Comparison of ENCODE assay signal across 20 cellular contexts in genomic region chr12:123003257-123003656, GRCh38. TPM values are rescaled to one million over a fixed set of nuclear protein-coding genes. Genes with fewer than 3 reads are reported as not detected.
DNase-seq lines count a peak whose midpoint lies in the region; ATAC-seq and TF ChIP-seq lines count a peak whose summit lies in the region.
"Had no signal": no experiment of that assay in that cellular context is flagged by ENCODE, and none has a peak within 500 bp of the region (broad histone marks: within the 10 kb centered on the region; RNA-seq: fewer than 3 reads in every experiment).

No MANE protein-coding gene starts in this region.

- H3K27ac ChIP-seq in CD4-positive, CD25-positive, alpha-beta regulatory T cell (ENCODE audit: insufficient read depth, low read length, poor library complexity, severe bottlenecking) = no peak overlapping the region
- no peak overlapping the region for H3K27ac ChIP-seq in psoas muscle
- H3K27ac ChIP-seq in tibial nerve = no peak overlapping the region
- H3K27ac ChIP-seq: 22Rv1, A549, C4-2B, HL-60 had no signal

- no peak overlapping the region for H3K4me3 Mint-ChIP-seq in activated naive CD4-positive, alpha-beta T cell treated with anti-CD3 and anti-CD28 coated beads, Interleukin-2, amount 10 ng/mL, durations not matched to agents 7 days and 5 days
- H3K4me3 Mint-ChIP-seq in activated naive CD4-positive, alpha-beta T cell treated with anti-CD3 and anti-CD28 coated beads for 36 hours = no peak overlapping the region
- H3K4me3 Mint-ChIP-seq in CD4-positive, CD25-positive, alpha-beta regulatory T cell = no peak overlapping the region
- H3K4me3 Mint-ChIP-seq in endothelial cell (ENCODE audit: unreplicated experiment) = no peak overlapping the region
- H3K4me3 Mint-ChIP-seq: CD8-positive, alpha-beta T cell had no signal

- CTCF ChIA-PET in activated naive CD4-positive, alpha-beta T cell treated with anti-CD3 and anti-CD28 coated beads, Interleukin-2, amount 10 ng/mL, durations not matched to agents 7 days and 5 days (lab: Charles Lee) = no interaction called here
- CTCF ChIA-PET in activated naive CD4-positive, alpha-beta T cell treated with anti-CD3 and anti-CD28 coated beads for 36 hours (lab: Charles Lee) = no interaction called here

- no peaks in the 10 kb centered on the region for H3K27me3 ChIP-seq in CD4-positive, CD25-positive, alpha-beta regulatory T cell (ENCODE audit: control insufficient read depth, insufficient read depth, low read length)
- H3K27me3 ChIP-seq in psoas muscle (ENCODE audit: insufficient read depth in 3 of 3, low read length in 2 of 3) (no peaks in the 10 kb centered on the region), tibial nerve (no peaks in the 10 kb centered on the region)

- no peak for TF ChIP-seq EP300 in tibial nerve (IDR thresholded peaks at IDR 0.05)

- H3K9me3 ChIP-seq in CD4-positive, CD25-positive, alpha-beta regulatory T cell (ENCODE audit: control insufficient read depth in 2 of 2, low read length in 2 of 2) = no peaks in the 10 kb centered on the region
- H3K9me3 ChIP-seq in psoas muscle (no peaks in the 10 kb centered on the region), tibial nerve (no peaks in the 10 kb centered on the region)
- H3K9me3 ChIP-seq: A549, HAP-1 had no signal

- H3K27ac Mint-ChIP-seq in activated naive CD4-positive, alpha-beta T cell treated with anti-CD3 and anti-CD28 coated beads, Interleukin-2, amount 10 ng/mL, durations not matched to agents 7 days and 5 days = peak overlapping the region; percentile 76
- no peak overlapping the region for H3K27ac Mint-ChIP-seq in activated naive CD4-positive, alpha-beta T cell treated with anti-CD3 and anti-CD28 coated beads for 36 hours
- H3K27ac Mint-ChIP-seq in CD4-positive, CD25-positive, alpha-beta regulatory T cell = peak overlapping the region in 2 of 3 donors; percentile 76 to 88
- H3K27ac Mint-ChIP-seq in endothelial cell (ENCODE audit: unreplicated experiment) = peak overlapping the region; percentile 5
- H3K27ac Mint-ChIP-seq: CD8-positive, alpha-beta T cell had no signal

- H3K27me3 Mint-ChIP-seq in activated naive CD4-positive, alpha-beta T cell treated with anti-CD3 and anti-CD28 coated beads, Interleukin-2, amount 10 ng/mL, durations not matched to agents 7 days and 5 days = no peaks in the 10 kb centered on the region
- H3K27me3 Mint-ChIP-seq in activated naive CD4-positive, alpha-beta T cell treated with anti-CD3 and anti-CD28 coated beads for 36 hours (ENCODE audit: low read depth) = no peaks in the 10 kb centered on the region
- no peaks in the 10 kb centered on the region for H3K27me3 Mint-ChIP-seq in CD4-positive, CD25-positive, alpha-beta regulatory T cell
- H3K27me3 Mint-ChIP-seq in endothelial cell (ENCODE audit: unreplicated experiment) = no peaks in the 10 kb centered on the region

- no peak for TF ChIP-seq POLR2A in tibial nerve (IDR thresholded peaks at IDR 0.05)

- no peaks in the 10 kb centered on the region for H3K9me3 Mint-ChIP-seq in activated naive CD4-positive, alpha-beta T cell treated with anti-CD3 and anti-CD28 coated beads, Interleukin-2, amount 10 ng/mL, durations not matched to agents 7 days and 5 days
- no peaks in the 10 kb centered on the region for H3K9me3 Mint-ChIP-seq in activated naive CD4-positive, alpha-beta T cell treated with anti-CD3 and anti-CD28 coated beads for 36 hours
- no peaks in the 10 kb centered on the region for H3K9me3 Mint-ChIP-seq in CD4-positive, CD25-positive, alpha-beta regulatory T cell
- H3K9me3 Mint-ChIP-seq in endothelial cell (ENCODE audit: unreplicated experiment) = no peaks in the 10 kb centered on the region
- H3K9me3 Mint-ChIP-seq: CD8-positive, alpha-beta T cell had no signal

- no peaks in the 10 kb centered on the region for H3K4me1 ChIP-seq in CD4-positive, CD25-positive, alpha-beta regulatory T cell (ENCODE audit: control insufficient read depth, insufficient read depth, low read length, poor library complexity, severe bottlenecking)
- H3K4me1 ChIP-seq in psoas muscle = peaks cover 10% of the 10 kb centered on the region
- H3K4me1 ChIP-seq in tibial nerve = no peaks in the 10 kb centered on the region
- H3K4me1 ChIP-seq: A549, HAP-1 had no signal

- peaks cover 9% of the 10 kb centered on the region for H3K36me3 Mint-ChIP-seq in activated naive CD4-positive, alpha-beta T cell treated with anti-CD3 and anti-CD28 coated beads, Interleukin-2, amount 10 ng/mL, durations not matched to agents 7 days and 5 days
- H3K36me3 Mint-ChIP-seq in activated naive CD4-positive, alpha-beta T cell treated with anti-CD3 and anti-CD28 coated beads for 36 hours (ENCODE audit: low read depth) = peaks cover 2% of the 10 kb centered on the region
- H3K36me3 Mint-ChIP-seq in CD4-positive, CD25-positive, alpha-beta regulatory T cell = peaks cover 23% of the 10 kb centered on the region
- H3K36me3 Mint-ChIP-seq in endothelial cell (ENCODE audit: low read depth, unreplicated experiment) = peaks cover 6% of the 10 kb centered on the region

- no peak for ATAC-seq in CD4-positive, CD25-positive, alpha-beta regulatory T cell (ENCODE audit: low read depth in 2 of 2)
- no peak for ATAC-seq in psoas muscle
- ATAC-seq: A549; CD8-positive, alpha-beta T cell; GM12878 had no signal

- DNase-seq in activated naive CD4-positive, alpha-beta T cell treated with anti-CD3 and anti-CD28 coated beads, Interleukin-2, amount 10 ng/mL, durations not matched to agents 7 days and 5 days = no peak
- DNase-seq in activated naive CD4-positive, alpha-beta T cell treated with anti-CD3 and anti-CD28 coated beads for 36 hours = no peak
- no peak for DNase-seq in CD4-positive, CD25-positive, alpha-beta regulatory T cell
- DNase-seq in endothelial cell (ENCODE audit: low spot score) (no peak), psoas muscle (peak; percentile 7 to 41), tibial nerve (ENCODE audit: low spot score in 2 of 2) (no peak)
- DNase-seq in activated CD8-positive, alpha-beta memory T cell treated with anti-CD3 and anti-CD28 coated beads, Interleukin-2, amount 50 U/mL, for 48 hours = no peak
- DNase-seq: AML-193, Calu3, DMS 273 treated with DMSO at 0.1 percent for 48 hours, DMS53, DND-41, EL had no signal

- H3K4me1 Mint-ChIP-seq in activated naive CD4-positive, alpha-beta T cell treated with anti-CD3 and anti-CD28 coated beads, Interleukin-2, amount 10 ng/mL, durations not matched to agents 7 days and 5 days = no peaks in the 10 kb centered on the region
- no peaks in the 10 kb centered on the region for H3K4me1 Mint-ChIP-seq in activated naive CD4-positive, alpha-beta T cell treated with anti-CD3 and anti-CD28 coated beads for 36 hours (ENCODE audit: low read depth)
- no peaks in the 10 kb centered on the region for H3K4me1 Mint-ChIP-seq in CD4-positive, CD25-positive, alpha-beta regulatory T cell
- H3K4me1 Mint-ChIP-seq in endothelial cell (ENCODE audit: unreplicated experiment) = no peaks in the 10 kb centered on the region

- no peak overlapping the region for H3K4me3 ChIP-seq in CD4-positive, CD25-positive, alpha-beta regulatory T cell (ENCODE audit: low read depth, low read length)
- no peak overlapping the region for H3K4me3 ChIP-seq in psoas muscle
- H3K4me3 ChIP-seq in tibial nerve = no peak overlapping the region
- H3K4me3 ChIP-seq: A549, GM12878, HAP-1 had no signal

- peaks cover 29% of the 10 kb centered on the region for H3K36me3 ChIP-seq in CD4-positive, CD25-positive, alpha-beta regulatory T cell (ENCODE audit: control insufficient read depth, insufficient read depth, low read length)
- H3K36me3 ChIP-seq in psoas muscle (ENCODE audit: insufficient read depth in 1 of 2, low read depth in 1 of 2) (peaks cover 0 to 23% of the 10 kb centered on the region in 2 donors), tibial nerve (peaks cover 0 to 69% (median 0%) of the 10 kb centered on the region in 3 donors)
- H3K36me3 ChIP-seq: HAP-1 had no signal

- WGBS in psoas muscle, 3 donors = 82 to 90% (median 89%) methylated on average over 6 of the region's 6 CpGs
- WGBS in tibial nerve, 2 donors = 80 to 83% methylated on average over 6 of the region's 6 CpGs

- intact Hi-C loops in activated naive CD4-positive, alpha-beta T cell treated with anti-CD3 and anti-CD28 coated beads for 36 hours (cut with micrococcal nuclease) = no loop called here
- intact Hi-C loops in psoas muscle (cut with DNase I) = no loop called here

- TF ChIP-seq CTCF in endothelial cell (IDR thresholded peaks at IDR 0.05; ENCODE audit: unreplicated experiment) (no peak), psoas muscle (IDR thresholded peaks at IDR 0.05) (no peak), tibial nerve (IDR thresholded peaks at IDR 0.05) (no peak)

RNA-seq across cellular contexts. Expression of gene ARL6IP4, which starts 22.8 kb away (rescaled TPM):
- 100 to 1,000 TPM; 159 to 177 TPM for total RNA-seq in activated naive CD4-positive, alpha-beta T cell treated with anti-CD3 and anti-CD28 coated beads for 36 hours
- 131 TPM for total RNA-seq in CD4-positive, CD25-positive, alpha-beta regulatory T cell
- 100 to 1,000 TPM; 208 to 237 (median 223) TPM for polyA plus RNA-seq in CD4-positive, CD25-positive, alpha-beta regulatory T cell
- total RNA-seq in endothelial cell (ENCODE audit: unreplicated experiment) = 151 TPM
- 100 to 1,000 TPM; 113 to 130 (median 117) TPM for total RNA-seq in psoas muscle
- 100 to 1,000 TPM; 161 to 193 (median 187) TPM for polyA plus RNA-seq in psoas muscle
- total RNA-seq in tibial nerve = 100 to 1,000 TPM; 197 to 338 (median 251) TPM

RNA-seq across cellular contexts. Expression of gene OGFOD2, which starts 28.2 kb away (rescaled TPM):
- total RNA-seq in activated naive CD4-positive, alpha-beta T cell treated with anti-CD3 and anti-CD28 coated beads for 36 hours = 10 to 100 TPM; 26.8 to 27.7 TPM
- total RNA-seq in CD4-positive, CD25-positive, alpha-beta regulatory T cell = 20.6 TPM
- 10 to 100 TPM; 12.5 to 17.4 (median 14.2) TPM for polyA plus RNA-seq in CD4-positive, CD25-positive, alpha-beta regulatory T cell
- total RNA-seq in endothelial cell (ENCODE audit: unreplicated experiment) (10.4 TPM), psoas muscle (10 to 100 TPM in 1 of 4 donors, 1 to 10 TPM in 3; 6.4 to 12.0 (median 8.5) TPM), tibial nerve (10 to 100 TPM in 3 of 4 donors, 1 to 10 TPM in 1; 7.2 to 19.8 (median 13.4) TPM)
- polyA plus RNA-seq in psoas muscle = 10 to 100 TPM in 2 of 3 donors, 1 to 10 TPM in 1; 7.0 to 25.3 (median 19.5) TPM

RNA-seq across cellular contexts. Expression of gene ABCB9, which starts 37.0 kb away (rescaled TPM):
- 1 to 10 TPM; 5.1 to 5.9 TPM for total RNA-seq in activated naive CD4-positive, alpha-beta T cell treated with anti-CD3 and anti-CD28 coated beads for 36 hours
- 5.3 TPM for total RNA-seq in CD4-positive, CD25-positive, alpha-beta regulatory T cell
- polyA plus RNA-seq in CD4-positive, CD25-positive, alpha-beta regulatory T cell = under 1 TPM; 0.47 to 0.98 (median 0.83) TPM
- total RNA-seq in endothelial cell (ENCODE audit: unreplicated experiment) (10.9 TPM), psoas muscle (under 1 TPM; 0.47 to 0.97 (median 0.78) TPM), tibial nerve (10 to 100 TPM in 1 of 4 donors, 1 to 10 TPM in 3; 4.2 to 11.4 (median 6.0) TPM)
- polyA plus RNA-seq in psoas muscle = 1 to 10 TPM in 1 of 3 donors, under 1 TPM in 2; 0.56 to 1.1 (median 0.62) TPM

Comparison
In these comparisons a context has a peak if more than half of its experiments do, and no peak if none do; other contexts are left out.
1. DNase-seq: peak in psoas muscle (2 of 2); none in activated naive CD4-positive, alpha-beta T cell treated with anti-CD3 and anti-CD28 coated beads, Interleukin-2, amount 10 ng/mL, durations not matched to agents 7 days and 5 days (single experiment), activated naive CD4-positive, alpha-beta T cell treated with anti-CD3 and anti-CD28 coated beads for 36 hours (single experiment), CD4-positive, CD25-positive, alpha-beta regulatory T cell (0 of 3), endothelial cell (single experiment), activated CD8-positive, alpha-beta memory T cell treated with anti-CD3 and anti-CD28 coated beads, Interleukin-2, amount 50 U/mL, for 48 hours (single experiment) and tibial nerve (0 of 2).